Comparison of ENCODE assay signal across 9 cellular contexts in genomic region chr18:74994502-74995403, GRCh38.
DNase-seq lines count a peak whose midpoint lies in the region; ATAC-seq, FAIRE-seq and TF ChIP-seq lines count a peak whose summit lies in the region.
"Had no signal": no experiment of that assay in that cellular context is flagged by ENCODE, and none has a peak within 500 bp of the region (broad histone marks: within the 10 kb centered on the region; RNA-seq: fewer than 3 reads in every experiment).

No MANE protein-coding gene starts in this region.

- TF ChIP-seq CTCF in CD4-positive, alpha-beta T cell (IDR thresholded peaks at IDR 0.05), result no peak
- no peak for TF ChIP-seq CTCF in fibroblast of the aortic adventitia (IDR thresholded peaks at IDR 0.05; ENCODE audit: insufficient read depth, low read length)

- peak overlapping the region; percentile 73 for H3K27ac Mint-ChIP-seq in CD4-positive, alpha-beta T cell

- POLR2A ChIA-PET in CD4-positive, alpha-beta T cell (lab: Charles Lee), result interaction anchor here (0.8 to 1.6 kb wide), 3 partner anchors 44 to 76 kb away, joined by 3 to 4 read pairs (median 3); no protein-coding TSS in a partner anchor
- POLR2A ChIA-PET in HEK293T (lab: Yijun Ruan, JAX), result no interaction called here

- FAIRE-seq in urothelium cell line (lab: Jason Lieb, UNC), result no peak

- H3K27ac ChIP-seq in CD4-positive, alpha-beta T cell (ENCODE audit: low read depth, low read length), result no peak overlapping the region
- H3K27ac ChIP-seq in SJCRH30, result no peak overlapping the region
- H3K27ac ChIP-seq: gastrocnemius medialis had no signal

- intact Hi-C loops in CD4-positive, alpha-beta T cell (cut with DNase I, micrococcal nuclease), result no loop called here

- no peaks in the 10 kb centered on the region for H3K9me3 Mint-ChIP-seq in CD4-positive, alpha-beta T cell

- no peaks in the 10 kb centered on the region for H3K4me1 ChIP-seq in SJCRH30
- H3K4me1 ChIP-seq: gastrocnemius medialis had no signal

- CTCF ChIA-PET in CD4-positive, alpha-beta T cell (lab: Charles Lee), result no interaction called here
- CTCF ChIA-PET in HEK293T (lab: Yijun Ruan, JAX), result interaction anchor here (0.6 kb wide), 2 partner anchors 47 to 1321 kb away, joined by 3 read pairs; no protein-coding TSS in a partner anchor

- H3K4me3 Mint-ChIP-seq in CD4-positive, alpha-beta T cell, result peak overlapping the region; percentile 68

- H3K4me3 ChIP-seq in fibroblast of the aortic adventitia (ENCODE audit: low read depth, low read length) (no peak overlapping the region), SJCRH30 (no peak overlapping the region)
- H3K4me3 ChIP-seq: gastrocnemius medialis had no signal

- no peaks in the 10 kb centered on the region for H3K27me3 Mint-ChIP-seq in CD4-positive, alpha-beta T cell

- no peaks in the 10 kb centered on the region for H3K36me3 ChIP-seq in SJCRH30
- H3K36me3 ChIP-seq: gastrocnemius medialis had no signal

- ATAC-seq in CD4-positive, alpha-beta T cell (ENCODE audit: poor library complexity), result peak; percentile 73
- ATAC-seq in GM19023 (IDR thresholded peaks at IDR 0.05; ENCODE audit: unreplicated experiment), result peak; percentile 87
- ATAC-seq in HG03060 (IDR thresholded peaks at IDR 0.05; ENCODE audit: low read depth, unreplicated experiment), result peak; percentile 61

- no peaks in the 10 kb centered on the region for H3K27me3 ChIP-seq in CD4-positive, alpha-beta T cell (ENCODE audit: control insufficient read depth, insufficient read depth, low read length)
- no peaks in the 10 kb centered on the region for H3K27me3 ChIP-seq in SJCRH30
- H3K27me3 ChIP-seq: gastrocnemius medialis had no signal

- peaks cover 41% of the 10 kb centered on the region for H3K4me1 Mint-ChIP-seq in CD4-positive, alpha-beta T cell (ENCODE audit: low read depth)

- H3K36me3 Mint-ChIP-seq in CD4-positive, alpha-beta T cell (ENCODE audit: low read depth), result peaks cover 14% of the 10 kb centered on the region

- H3K9me3 ChIP-seq in CD4-positive, alpha-beta T cell (ENCODE audit: control insufficient read depth, low read length), result no peaks in the 10 kb centered on the region
- H3K9me3 ChIP-seq in SJCRH30 (replicated peaks), result no peaks in the 10 kb centered on the region
- H3K9me3 ChIP-seq: gastrocnemius medialis had no signal

- no peak for DNase-seq in CD4-positive, alpha-beta T cell
- DNase-seq in SHP77 treated with DMSO at 0.1 percent for 48 hours (lab: John Stamatoyannopoulos, UW) (peak; percentile 46), fibroblast of the aortic adventitia (ENCODE audit: low read depth) (peak; percentile 8), urothelium cell line (ENCODE audit: low spot score) (peak; percentile 6), HEK293T (ENCODE audit: extremely low spot score) (no peak), SJCRH30 (no peak)
- DNase-seq: gastrocnemius medialis had no signal

TF ChIP-seq in HEK293T, 16 proteins besides CTCF, POLR2A, EP300 and RAD21:
- TF ChIP-seq FOXM1 (IDR thresholded peaks at IDR 0.05; ENCODE audit: borderline replicate concordance) (no peak), BHLHE40 (IDR thresholded peaks at IDR 0.05; ENCODE audit: borderline replicate concordance) (no peak), SP1 (IDR thresholded peaks at IDR 0.05) (no peak), LEF1 (IDR thresholded peaks at IDR 0.05; ENCODE audit: borderline replicate concordance) (no peak), PKNOX1 (IDR thresholded peaks at IDR 0.05) (no peak), TARDBP (IDR thresholded peaks at IDR 0.05) (no peak), CTBP1 (IDR thresholded peaks at IDR 0.05; ENCODE audit: borderline replicate concordance) (no peak), L3MBTL2 (conservative IDR thresholded peaks at IDR 0.05) (no peak), NFRKB (IDR thresholded peaks at IDR 0.05) (no peak), FOXK2 (IDR thresholded peaks at IDR 0.05) (no peak), ELF4 (IDR thresholded peaks at IDR 0.05) (no peak), HDGF (IDR thresholded peaks at IDR 0.05; ENCODE audit: borderline replicate concordance) (no peak)

Comparison
In these comparisons a context has a peak if more than half of its experiments do, and no peak if none do; other contexts are left out.
1. DNase-seq: peak in SHP77 treated with DMSO at 0.1 percent for 48 hours (single experiment), fibroblast of the aortic adventitia (single experiment) and urothelium cell line (single experiment); none in CD4-positive, alpha-beta T cell (0 of 10), HEK293T (single experiment) and SJCRH30 (0 of 2).
2. Peak in every context shown above with its lines, with median percentiles within 50 percentile points of each other: ATAC-seq.